8 cellular contexts compared by ENCODE assay signal in genomic region chr2:98479959-98480524, GRCh38. TPM values are rescaled to one million over a fixed set of nuclear protein-coding genes. Genes with fewer than 3 reads are reported as not detected.
DNase-seq lines count a peak whose midpoint lies in the region; ATAC-seq, FAIRE-seq and TF ChIP-seq lines count a peak whose summit lies in the region.

No MANE protein-coding gene starts in this region.

- H3K9ac ChIP-seq in endocrine pancreas (ENCODE audit: control insufficient read depth, insufficient read depth, low read length): peak overlapping the region; percentile 31

- H3K36me3 ChIP-seq in right atrium auricular region (no peaks in the 10 kb centered on the region), endocrine pancreas (ENCODE audit: control insufficient read depth, insufficient read depth, low read length) (no peaks in the 10 kb centered on the region)

- intact Hi-C loops in Right ventricle myocardium superior (cut with DNase I): no loop called here

- no peaks in the 10 kb centered on the region for H3K27me3 ChIP-seq in right atrium auricular region
- H3K27me3 ChIP-seq in endocrine pancreas (ENCODE audit: control insufficient read depth, insufficient read depth, low read length): no peaks in the 10 kb centered on the region

- FAIRE-seq in HTR-8/SVneo (lab: Jason Lieb, UNC): no peak

- no peak for TF ChIP-seq CTCF in right atrium auricular region (IDR thresholded peaks at IDR 0.05)
- TF ChIP-seq CTCF in omental fat pad (IDR thresholded peaks at IDR 0.05): no peak

- H3K4me1 ChIP-seq in right atrium auricular region (peaks cover 3 to 58% of the 10 kb centered on the region in 2 donors), endocrine pancreas (ENCODE audit: control insufficient read depth, insufficient read depth, low read length) (peaks cover 6% of the 10 kb centered on the region)

- peak; percentile 81 for DNase-seq in Right ventricle myocardium superior
- no peak for DNase-seq in right atrium auricular region (ENCODE audit: low spot score)
- DNase-seq in HTR-8/SVneo (ENCODE audit: insufficient read length, low spot score): peak; percentile 65
- DNase-seq in T1000 (lab: John Stamatoyannopoulos, UW): peak; percentile 79
- DNase-seq in omental fat pad (ENCODE audit: low spot score): peak; percentile 39
- DNase-seq in NCI-H146 (lab: John Stamatoyannopoulos, UW): no peak

- H3K27ac ChIP-seq in right atrium auricular region: no peak overlapping the region

- peak; percentile 89 for ATAC-seq in Right ventricle myocardium superior (ENCODE audit: poor library complexity)
- peak; percentile 68 for ATAC-seq in omental fat pad (ENCODE audit: low FRiP score)
- no peak for ATAC-seq in HG03521 (IDR thresholded peaks at IDR 0.05; ENCODE audit: unreplicated experiment)

- no peaks in the 10 kb centered on the region for H3K9me3 ChIP-seq in right atrium auricular region
- H3K9me3 ChIP-seq in endocrine pancreas (ENCODE audit: control insufficient read depth, low read length): no peaks in the 10 kb centered on the region

- H3K4me3 ChIP-seq in right atrium auricular region (no peak overlapping the region), endocrine pancreas (ENCODE audit: control insufficient read depth, insufficient read depth, low read length) (no peak overlapping the region)

RNA-seq across cellular contexts. Expression of gene INPP4A, which starts 35.4 kb away (rescaled TPM):
- total RNA-seq in Right ventricle myocardium superior (16.8 TPM), right atrium auricular region (10 to 100 TPM; 12.7 to 18.2 TPM), omental fat pad (10 to 100 TPM; 19.6 to 32.2 (median 28.0) TPM)

Comparison
In these comparisons a context has a peak if more than half of its experiments do, and no peak if none do; other contexts are left out.
1. DNase-seq: peak in Right ventricle myocardium superior (single experiment), HTR-8/SVneo (single experiment), T1000 (single experiment) and omental fat pad (single experiment); none in right atrium auricular region (single experiment) and NCI-H146 (single experiment).